1 cellular context compared by ENCODE assay signal in genomic region chr5:181188700-181189362, GRCh38.
TF ChIP-seq lines count a peak whose summit lies in the region.

No MANE protein-coding gene starts in this region.

TF ChIP-seq in HepG2, 621 proteins besides CTCF, POLR2A, EP300 and RAD21 (continues in another document):
- TF ChIP-seq ZSCAN12 (CRISPR knock-in tag; IDR thresholded peaks at IDR 0.05) = no peak
- TF ChIP-seq ZNF776 (CRISPR knock-in tag; IDR thresholded peaks at IDR 0.05) = no peak; the same call in 1 of the 2 replicates
- no peak for TF ChIP-seq DMAP1 (CRISPR knock-in tag; IDR thresholded peaks at IDR 0.05)
- no peak for TF ChIP-seq HNF1A (IDR thresholded peaks at IDR 0.05; ENCODE audit: low read depth)
- TF ChIP-seq HNF1A (CRISPR knock-in tag; IDR thresholded peaks at IDR 0.05; ENCODE audit: borderline replicate concordance) = 0 out of 2 replicates have a peak, but pooled peaks have one; percentile 14
- TF ChIP-seq ZNF839 (CRISPR knock-in tag; IDR thresholded peaks at IDR 0.05; ENCODE audit: borderline replicate concordance) = no peak
- no peak for TF ChIP-seq GMEB1 (CRISPR knock-in tag; IDR thresholded peaks at IDR 0.05; ENCODE audit: borderline replicate concordance)
- no peak for TF ChIP-seq IKZF5 (CRISPR knock-in tag; IDR thresholded peaks at IDR 0.05)
- no peak for TF ChIP-seq DDIT3 (CRISPR knock-in tag; IDR thresholded peaks at IDR 0.05)
- no peak for TF ChIP-seq ZBTB7A (CRISPR knock-in tag; IDR thresholded peaks at IDR 0.05)
- TF ChIP-seq KLF6 (CRISPR knock-in tag; IDR thresholded peaks at IDR 0.05) = no peak
- no peak for TF ChIP-seq YEATS4 (CRISPR knock-in tag; IDR thresholded peaks at IDR 0.05; ENCODE audit: borderline replicate concordance)
- TF ChIP-seq ZNF317 (CRISPR knock-in tag; IDR thresholded peaks at IDR 0.05) = 0 out of 2 replicates have a peak, but pooled peaks have one; percentile 8
- TF ChIP-seq ZNF691 (CRISPR knock-in tag; IDR thresholded peaks at IDR 0.05; ENCODE audit: borderline replicate concordance, low read depth) = peak; percentile 53; the same call in 1 of the 2 replicates
- peak; percentile 76; the same call in 1 of the 2 replicates for TF ChIP-seq THAP7 (CRISPR knock-in tag; IDR thresholded peaks at IDR 0.05)
- peak; percentile 4 for TF ChIP-seq RBM39 (IDR thresholded peaks at IDR 0.05; ENCODE audit: low read depth, low read length, poor library complexity, severe bottlenecking)
- TF ChIP-seq SMAD3 (CRISPR knock-in tag; IDR thresholded peaks at IDR 0.05) = no peak; the same call in 1 of the 2 replicates
- no peak for TF ChIP-seq ZFAT (CRISPR knock-in tag; conservative IDR thresholded peaks at IDR 0.05)
- TF ChIP-seq ZNF501 (CRISPR knock-in tag; IDR thresholded peaks at IDR 0.05) = no peak
- no peak for TF ChIP-seq ZNF616 (CRISPR knock-in tag; IDR thresholded peaks at IDR 0.05; ENCODE audit: low read depth)
- TF ChIP-seq ZFP37 (CRISPR knock-in tag; IDR thresholded peaks at IDR 0.05; ENCODE audit: borderline replicate concordance) = no peak
- TF ChIP-seq NCOA1 (CRISPR knock-in tag; IDR thresholded peaks at IDR 0.05) = no peak
- TF ChIP-seq KLF13 (CRISPR knock-in tag; IDR thresholded peaks at IDR 0.05) = no peak
- no peak for TF ChIP-seq SOX6 (IDR thresholded peaks at IDR 0.05)
- no peak; the same call in 1 of the 2 replicates for TF ChIP-seq SOX6 (CRISPR knock-in tag; IDR thresholded peaks at IDR 0.05)
- TF ChIP-seq CEBPG (CRISPR knock-in tag; IDR thresholded peaks at IDR 0.05) = no peak; the same call in 1 of the 2 replicates
- TF ChIP-seq PAX8 (CRISPR knock-in tag; IDR thresholded peaks at IDR 0.05; ENCODE audit: borderline replicate concordance) = 0 out of 2 replicates have a peak, but pooled peaks have one; percentile 50
- TF ChIP-seq KDM5A (IDR thresholded peaks at IDR 0.05; ENCODE audit: borderline replicate concordance, low read length) = no peak; the same call in 1 of the 2 replicates
- no peak for TF ChIP-seq MTA1 (CRISPR knock-in tag; IDR thresholded peaks at IDR 0.05; ENCODE audit: borderline replicate concordance)
- TF ChIP-seq SRF (IDR thresholded peaks at IDR 0.05; ENCODE audit: low read depth, low read length) = no peak
- TF ChIP-seq NCOR1 (IDR thresholded peaks at IDR 0.05; ENCODE audit: borderline replicate concordance, low read length) = peak; percentile 54; the same call in 1 of the 2 replicates
- no peak for TF ChIP-seq GZF1 (CRISPR knock-in tag; IDR thresholded peaks at IDR 0.05)
- no peak for TF ChIP-seq ATF7-NPFF (CRISPR knock-in tag; IDR thresholded peaks at IDR 0.05; ENCODE audit: low read depth)
- TF ChIP-seq SMARCC2 (IDR thresholded peaks at IDR 0.05) = no peak
- TF ChIP-seq ZNF143 (CRISPR knock-in tag; IDR thresholded peaks at IDR 0.05) = peak; percentile 8; the same call in 1 of the 2 replicates
- no peak for TF ChIP-seq MZF1 (CRISPR knock-in tag; IDR thresholded peaks at IDR 0.05; ENCODE audit: borderline replicate concordance)
- TF ChIP-seq HCFC1 (IDR thresholded peaks at IDR 0.05; ENCODE audit: low read depth, low read length) = 0 out of 2 replicates have a peak, but pooled peaks have one; percentile 3
- TF ChIP-seq KDM2A (CRISPR knock-in tag; IDR thresholded peaks at IDR 0.05; ENCODE audit: borderline replicate concordance, low read depth) = peak; percentile 31
- TF ChIP-seq ZNF569 (CRISPR knock-in tag; IDR thresholded peaks at IDR 0.05; ENCODE audit: borderline replicate concordance) = no peak
- TF ChIP-seq ZNF562 (CRISPR knock-in tag; IDR thresholded peaks at IDR 0.05; ENCODE audit: borderline replicate concordance) = no peak
- TF ChIP-seq AHR (CRISPR knock-in tag; IDR thresholded peaks at IDR 0.05) = no peak
- no peak for TF ChIP-seq TFDP2 (CRISPR knock-in tag; IDR thresholded peaks at IDR 0.05)
- no peak for TF ChIP-seq MIER2 (CRISPR knock-in tag; IDR thresholded peaks at IDR 0.05)
- TF ChIP-seq ATAD3A (CRISPR knock-in tag; IDR thresholded peaks at IDR 0.05) = no peak
- TF ChIP-seq ZNF230 (CRISPR knock-in tag; IDR thresholded peaks at IDR 0.05) = peak; percentile 77; the same call in 1 of the 2 replicates
- no peak for TF ChIP-seq ZNF546 (CRISPR knock-in tag; conservative IDR thresholded peaks at IDR 0.05)
- no peak for TF ChIP-seq HOXA9 (CRISPR knock-in tag; IDR thresholded peaks at IDR 0.05; ENCODE audit: borderline replicate concordance)
- no peak for TF ChIP-seq ZBTB25 (CRISPR knock-in tag; IDR thresholded peaks at IDR 0.05)
- no peak for TF ChIP-seq FOSL2 (CRISPR knock-in tag; IDR thresholded peaks at IDR 0.05)
- no peak for TF ChIP-seq ZNF281 (CRISPR knock-in tag; IDR thresholded peaks at IDR 0.05; ENCODE audit: borderline replicate concordance)
- peak; percentile 44 for TF ChIP-seq RBM22 (optimal IDR thresholded peaks at IDR 0.05; ENCODE audit: low read length)
- TF ChIP-seq HNRNPH1 (optimal IDR thresholded peaks at IDR 0.05; ENCODE audit: low read depth, low read length) = no peak
- no peak for TF ChIP-seq ZNF816 (CRISPR knock-in tag; IDR thresholded peaks at IDR 0.05; ENCODE audit: borderline replicate concordance)
- no peak for TF ChIP-seq ZNF441 (CRISPR knock-in tag; IDR thresholded peaks at IDR 0.05; ENCODE audit: borderline replicate concordance)
- TF ChIP-seq THYN1 (CRISPR knock-in tag; IDR thresholded peaks at IDR 0.05; ENCODE audit: borderline replicate concordance, low read depth) = no peak
- no peak for TF ChIP-seq HDAC6 (IDR thresholded peaks at IDR 0.05; ENCODE audit: low read depth, low read length)
- peak; percentile 67; the same call in 1 of the 2 replicates for TF ChIP-seq ZNF34 (CRISPR knock-in tag; IDR thresholded peaks at IDR 0.05; ENCODE audit: borderline replicate concordance)
- TF ChIP-seq HNF4G (IDR thresholded peaks at IDR 0.05; ENCODE audit: borderline replicate concordance, low read depth, low read length) = no peak; the same call in 1 of the 2 replicates
- no peak for TF ChIP-seq HNF4G (CRISPR knock-in tag; IDR thresholded peaks at IDR 0.05; ENCODE audit: borderline replicate concordance, low read depth)
- no peak for TF ChIP-seq XRCC5 (optimal IDR thresholded peaks at IDR 0.05; ENCODE audit: low read length)
- TF ChIP-seq FOXP1 (IDR thresholded peaks at IDR 0.05) = no peak
- no peak for TF ChIP-seq FOXP1 (CRISPR knock-in tag; IDR thresholded peaks at IDR 0.05)
- TF ChIP-seq STAT5B (CRISPR knock-in tag; IDR thresholded peaks at IDR 0.05) = no peak
- TF ChIP-seq TSC22D2 (CRISPR knock-in tag; IDR thresholded peaks at IDR 0.05; ENCODE audit: borderline replicate concordance) = no peak
- 0 out of 2 replicates have a peak, but pooled peaks have one; percentile 36 for TF ChIP-seq FLYWCH1 (CRISPR knock-in tag; IDR thresholded peaks at IDR 0.05)
- TF ChIP-seq ERF (CRISPR knock-in tag; IDR thresholded peaks at IDR 0.05) = 0 out of 2 replicates have a peak, but pooled peaks have one; percentile 6
